In genomic region chr1:39905142-39905541, GRCh38 we compare ENCODE assay signal across 35 cellular contexts. TPM values are rescaled to one million over a fixed set of nuclear protein-coding genes. Genes with fewer than 3 reads are reported as not detected.
"Had no signal": no experiment of that assay in that cellular context is flagged by ENCODE, and none has a peak within 500 bp of the region (broad histone marks: within the 10 kb centered on the region; RNA-seq: fewer than 3 reads in every experiment).

No MANE protein-coding gene starts in this region.

- H3K27ac Mint-ChIP-seq: activated CD4-positive, alpha-beta memory T cell treated with anti-CD3 and anti-CD28 coated beads, Interleukin-2, amount 10 ng/mL, durations not matched to agents 7 days and 5 days; activated CD4-positive, alpha-beta T cell treated with anti-CD3 and anti-CD28 coated beads, Interleukin-2, amount 10 ng/mL, durations not matched to agents 7 days and 5 days; activated naive CD8-positive, alpha-beta T cell; activated T-helper 17 cell treated with anti-CD3 and anti-CD28 coated beads, Interleukin-2, amount 50 U/mL, for 72 hours; endodermal cell; T-helper 17 cell; T-helper 2 cell treated with Interferon-gamma antibody and Interleukin-4, amounts not matched to agents 5 μg/mL and 100 μg/mL, for 36 hours; WTC11 had no signal

- FAIRE-seq: astrocyte had no signal

- H3K4me1 Mint-ChIP-seq: activated T-helper 17 cell treated with anti-CD3 and anti-CD28 coated beads, Interleukin-2, amount 50 U/mL, for 72 hours had no signal

- H3K27me3 ChIP-seq: colonic mucosa, dorsolateral prefrontal cortex, foreskin keratinocyte had no signal

- DNase-seq: activated CD4-positive, alpha-beta memory T cell treated with anti-CD3 and anti-CD28 coated beads, Interleukin-2, amount 10 ng/mL, durations not matched to agents 7 days and 5 days; activated CD4-positive, alpha-beta T cell treated with anti-CD3 and anti-CD28 coated beads for 1 hour; activated CD4-positive, alpha-beta T cell treated with anti-CD3 and anti-CD28 coated beads for 4 hours; activated CD4-positive, alpha-beta T cell treated with anti-CD3 and anti-CD28 coated beads, Interleukin-2, amount 10 ng/mL, durations not matched to agents 7 days and 5 days; activated CD4-positive, alpha-beta T cell treated with anti-CD3 and anti-CD28 coated beads, Interleukin-2, amount 50 U/mL, for 4 hours; activated CD8-positive, alpha-beta memory T cell treated with anti-CD3 and anti-CD28 coated beads, Interleukin-2, amount 50 U/mL, for 48 hours; activated effector memory CD4-positive, alpha-beta T cell treated with Interleukin-2 at 50 U/mL for 16 hours; activated gamma-delta T cell treated with Interleukin-2 at 50 U/mL for 16 hours; activated naive CD4-positive, alpha-beta T cell treated with anti-CD3 and anti-CD28 coated beads, Interleukin-2, amount 50 U/mL, for 16 hours; activated naive CD4-positive, alpha-beta T cell treated with Interleukin-2 at 50 U/mL for 16 hours; activated T-cell treated with anti-CD3 and anti-CD28 coated beads, Interleukin-2, amount 50 U/mL, for 4 hours; amniotic stem cell; anterior cingulate cortex; brain microvascular endothelial cell; central memory CD4-positive, alpha-beta T cell; cerebellar nuclear complex; colonic mucosa; dorsolateral prefrontal cortex; effector memory CD4-positive, alpha-beta T cell; endodermal cell; erythroblast; foreskin keratinocyte; gastrocnemius medialis; glutamatergic neuron; heart left ventricle; T-helper 1 cell; T-helper 17 cell; T1000 had no signal

- H3K4me3 Mint-ChIP-seq: activated CD4-positive, alpha-beta memory T cell treated with anti-CD3 and anti-CD28 coated beads, Interleukin-2, amount 10 ng/mL, durations not matched to agents 7 days and 5 days; activated CD4-positive, alpha-beta T cell treated with anti-CD3 and anti-CD28 coated beads, Interleukin-2, amount 10 ng/mL, durations not matched to agents 7 days and 5 days; activated naive CD8-positive, alpha-beta T cell; activated T-cell treated with anti-CD3 and anti-CD28 coated beads, Interleukin-2, amount 50 U/mL, for 4 hours; activated T-helper 17 cell treated with anti-CD3 and anti-CD28 coated beads, Interleukin-2, amount 50 U/mL, for 72 hours; endodermal cell; T-helper 17 cell; T-helper 2 cell treated with Interferon-gamma antibody and Interleukin-4, amounts not matched to agents 5 μg/mL and 100 μg/mL, for 36 hours; WTC11 had no signal

- H3K4me3 ChIP-seq: cardiac muscle cell, colonic mucosa, dorsolateral prefrontal cortex, esophagus muscularis mucosa, gastrocnemius medialis, heart left ventricle had no signal

- H3K36me3 ChIP-seq: brain microvascular endothelial cell, cardiac muscle cell, colonic mucosa, esophagus muscularis mucosa, gastrocnemius medialis, heart left ventricle had no signal

RNA-seq across cellular contexts. Expression of gene MYCL, which starts 3.4 kb away (rescaled TPM):
- total RNA-seq: activated CD4-positive, alpha-beta T cell treated with anti-CD3 and anti-CD28 coated beads, Interleukin-2, amount 10 ng/mL, durations not matched to agents 7 days and 5 days had no signal

RNA-seq across cellular contexts. Expression of gene MFSD2A, which starts 49.8 kb away (rescaled TPM):
- total RNA-seq: cardiac muscle cell had no signal
